In the genomic region with DNA sequence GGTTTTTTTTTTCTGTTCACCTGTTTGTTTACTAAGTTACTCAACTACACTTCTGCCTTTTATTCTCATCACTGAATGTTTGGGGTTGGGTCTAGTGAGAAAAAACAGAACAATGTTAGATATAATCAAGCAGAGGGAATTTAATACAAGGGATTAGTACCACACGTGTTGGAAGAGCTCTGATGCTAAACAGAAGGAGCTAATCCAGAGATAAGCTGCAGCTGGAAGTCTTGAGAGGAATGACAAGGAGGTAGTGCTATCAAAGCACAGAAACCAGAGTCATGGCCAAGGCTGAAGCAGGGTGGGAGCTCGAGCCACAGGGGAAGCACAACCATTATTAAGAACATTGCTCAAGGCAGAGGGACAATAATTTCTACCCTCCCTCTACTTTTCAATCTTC, we compare ENCODE assay signal across 15 cellular contexts.
DNase-seq lines count a peak whose midpoint lies in the region; ATAC-seq and TF ChIP-seq lines count a peak whose summit lies in the region.
"Had no signal": no experiment of that assay in that cellular context is flagged by ENCODE, and none has a peak within 500 bp of the region (broad histone marks: within the 10 kb centered on the region; RNA-seq: fewer than 3 reads in every experiment).

No MANE protein-coding gene starts in this region.

- no peak for TF ChIP-seq CTCF in SK-N-SH (IDR thresholded peaks at IDR 0.05)
- no peak for TF ChIP-seq CTCF in foreskin fibroblast (IDR thresholded peaks at IDR 0.05; ENCODE audit: low read depth, low read length)

- TF ChIP-seq EP300 in SK-N-SH (IDR thresholded peaks at IDR 0.05; ENCODE audit: borderline replicate concordance in 1 of 2, low read depth in 1 of 2, low read length in 1 of 2) = peak in 1 of 2 experiments; percentile 77; a peak in 1 of 4 replicates

- no peaks in the 10 kb centered on the region for H3K36me3 ChIP-seq in SK-N-SH (replicated peaks in 1 of 2; ENCODE audit: control insufficient read depth in 1 of 2, insufficient read depth in 2 of 2, low read length in 1 of 2)

- no peak overlapping the region for H3K4me3 ChIP-seq in SK-N-SH (ENCODE audit: low read depth in 2 of 2, low read length in 1 of 2)
- no peak overlapping the region for H3K4me3 ChIP-seq in foreskin fibroblast (ENCODE audit: low read depth in 1 of 2, low read length in 2 of 2)

- no peak overlapping the region for H2AFZ ChIP-seq in SK-N-SH (ENCODE audit: low read depth)

- H3F3A ChIP-seq in SK-N-SH (replicated peaks; ENCODE audit: insufficient read depth) = no peaks in the 10 kb centered on the region

- no peak for TF ChIP-seq RAD21 in SK-N-SH (IDR thresholded peaks at IDR 0.05; ENCODE audit: low read length)

- CTCF ChIA-PET in SK-N-SH (lab: Yijun Ruan, JAX) = interaction anchor here (0.7 to 1.0 kb wide), 3 partner anchors 13 to 1218 kb away, joined by 3 to 4 read pairs (median 3); no protein-coding TSS in a partner anchor

- no peaks in the 10 kb centered on the region for H3K27me3 ChIP-seq in SK-N-SH (ENCODE audit: insufficient read depth)

- no peak overlapping the region for H3K4me2 ChIP-seq in SK-N-SH

- H3K4me1 ChIP-seq in SK-N-SH (ENCODE audit: control insufficient read depth in 1 of 2, insufficient read depth in 2 of 2, low read depth in 1 of 2, low read length in 1 of 2) = peaks cover 0 to 2% of the 10 kb centered on the region in 2 experiments; a peak in 1 of 4 replicates
- H3K4me1 ChIP-seq: Caco-2 had no signal

- H3K9me3 ChIP-seq in SK-N-SH = no peaks in the 10 kb centered on the region
- H3K9me3 ChIP-seq: Caco-2 had no signal

- POLR2A ChIA-PET in SK-N-SH (lab: Yijun Ruan, JAX) = interaction anchor here (0.8 kb wide), 1 partner anchor 12 kb away, joined by 3 read pairs; no protein-coding TSS in a partner anchor

- no peaks in the 10 kb centered on the region for H4K20me1 ChIP-seq in SK-N-SH (ENCODE audit: insufficient read depth)

- no peak overlapping the region for H3K9ac ChIP-seq in SK-N-SH

- no peak overlapping the region; a peak in 1 of 4 replicates for H3K27ac ChIP-seq in SK-N-SH (ENCODE audit: low read depth in 2 of 2, low read length in 1 of 2)
- H3K27ac ChIP-seq: C4-2B had no signal

- peak; percentile 68 for DNase-seq in D341Med (ENCODE audit: low spot score)
- DNase-seq in NCI-H69 (lab: John Stamatoyannopoulos, UW) = peak; percentile 58
- DNase-seq in SK-N-SH = peak; percentile 3
- no peak for DNase-seq in SIG-M5 (lab: John Stamatoyannopoulos, UW)
- no peak for DNase-seq in foreskin fibroblast
- DNase-seq in occipital lobe (lab: John Stamatoyannopoulos, UW) = no peak
- DNase-seq: ACHN; Caco-2; CD4-positive, alpha-beta T cell; DMS79 treated with DMSO at 0.1 percent for 48 hours; GF-D8; H9; IMR-90 had no signal

- ATAC-seq in GM21576 (IDR thresholded peaks at IDR 0.05; ENCODE audit: unreplicated experiment) = no peak

- 7% methylated on average over 2 of the region's 2 CpGs for WGBS in SK-N-SH (ENCODE audit: low lambda C conversion rate)

- no peaks in the 10 kb centered on the region for H3K79me2 ChIP-seq in SK-N-SH (ENCODE audit: insufficient read depth)

- no peaks in the 10 kb centered on the region for H3K9me2 ChIP-seq in SK-N-SH

TF ChIP-seq in SK-N-SH, 30 proteins besides CTCF, POLR2A, EP300 and RAD21:
- no peak for TF ChIP-seq GABPA (IDR thresholded peaks at IDR 0.05; ENCODE audit: low read depth)
- TF ChIP-seq RCOR1 (IDR thresholded peaks at IDR 0.05; ENCODE audit: low read length) = peak; percentile 38; the same call in 1 of the 2 replicates
- peak; percentile 91 for TF ChIP-seq GATA2 (CRISPR knock-in tag; IDR thresholded peaks at IDR 0.05)
TF ChIP-seq in SK-N-SH: peak in this region for 2.

Comparison
In these comparisons a context has a peak if more than half of its experiments do, and no peak if none do; other contexts are left out.
1. DNase-seq: peak in D341Med (single experiment), NCI-H69 (single experiment) and SK-N-SH (single experiment); none in SIG-M5 (single experiment), foreskin fibroblast (0 of 2) and occipital lobe (single experiment).